In the genomic region with DNA sequence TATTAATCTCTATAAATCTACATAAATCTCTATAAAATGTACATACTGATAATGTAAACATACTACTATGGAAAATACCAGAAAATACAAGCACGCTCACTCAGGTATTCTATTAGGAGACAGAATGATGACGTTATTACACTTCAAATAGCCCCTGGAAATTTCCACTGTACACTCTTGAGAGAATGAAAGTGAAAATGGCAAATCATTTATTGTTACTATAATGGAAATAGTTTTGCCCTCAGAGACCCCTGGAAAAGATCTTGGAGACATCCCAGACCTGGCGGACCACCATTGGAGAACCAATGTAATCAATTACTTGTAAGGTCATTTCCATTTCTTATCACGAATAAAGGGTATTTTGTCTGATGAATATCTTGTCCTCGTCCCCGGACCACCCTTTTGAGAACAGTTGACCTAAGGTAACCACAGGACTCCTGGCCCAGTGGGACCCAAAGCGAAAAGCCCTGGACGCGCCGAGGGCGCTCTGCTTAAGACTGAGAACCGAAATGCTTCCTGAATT, we compare ENCODE assay signal across 8 cellular contexts. TPM values are rescaled to one million over a fixed set of nuclear protein-coding genes. Genes with fewer than 3 reads are reported as not detected.
DNase-seq lines count a peak whose midpoint lies in the region; ATAC-seq and FAIRE-seq lines count a peak whose summit lies in the region.

No MANE protein-coding gene starts in this region.

- in situ Hi-C loops in HAP-1 (cut with MboI; ENCODE audit: low sequenced_read_pairs) = no loop called here

- WGBS in ectodermal cell, 2 experiments = 14 to 28% methylated on average over 10 to 12 of the region's 12 CpGs

- H3K36me3 ChIP-seq in HAP-1 (replicated peaks) = no peaks in the 10 kb centered on the region
- no peaks in the 10 kb centered on the region for H3K36me3 ChIP-seq in ectodermal cell (ENCODE audit: control insufficient read depth, insufficient read depth, low read length)
- no peaks in the 10 kb centered on the region for H3K36me3 ChIP-seq in naive thymus-derived CD4-positive, alpha-beta T cell (ENCODE audit: control insufficient read depth in 2 of 3, insufficient read depth in 3 of 3, low read length in 3 of 3)

- H3K4me1 ChIP-seq in HAP-1 (peaks cover 8% of the 10 kb centered on the region; the same call in 1 of the 2 replicates), ectodermal cell (ENCODE audit: control insufficient read depth, insufficient read depth, low read length) (peaks cover 4% of the 10 kb centered on the region)
- H3K4me1 ChIP-seq in naive thymus-derived CD4-positive, alpha-beta T cell (ENCODE audit: control insufficient read depth in 2 of 2, insufficient read depth in 2 of 2, low read length in 2 of 2) = peaks cover 0 to 4% of the 10 kb centered on the region in 2 donors

- H3K4me3 Mint-ChIP-seq in naive thymus-derived CD4-positive, alpha-beta T cell = peak overlapping the region; percentile 76 to 90 (median 82)

- POLR2A ChIA-PET in naive thymus-derived CD4-positive, alpha-beta T cell (lab: Charles Lee) = no interaction called here

- DNase-seq in NOMO-1 treated with DMSO at 0.1 percent for 48 hours (lab: John Stamatoyannopoulos, UW; ENCODE audit: unreplicated experiment) = peak; percentile 39
- DNase-seq in NOMO-1 treated with dmso at 0.1 percent for 144 hours (lab: John Stamatoyannopoulos, UW; ENCODE audit: unreplicated experiment) = no peak
- DNase-seq in HAP-1 (ENCODE audit: low spot score in 2 of 2) = no peak
- DNase-seq in NCI-H69 (lab: John Stamatoyannopoulos, UW) = peak; percentile 30
- no peak for DNase-seq in naive thymus-derived CD4-positive, alpha-beta T cell
- DNase-seq in RCC 7860 (ENCODE audit: low spot score) = no peak
- no peak for DNase-seq in NCI-H345 treated with DMSO at 0.1 percent for 48 hours (lab: John Stamatoyannopoulos, UW; ENCODE audit: unreplicated experiment)

- H3K4me1 Mint-ChIP-seq in naive thymus-derived CD4-positive, alpha-beta T cell = peaks cover 0 to 23% (median 13%) of the 10 kb centered on the region in 7 donors

- intact Hi-C loops in naive thymus-derived CD4-positive, alpha-beta T cell (cut with micrococcal nuclease) = loop anchor here in 1 of 2 donors (2.0 kb wide), 1 partner anchor 64 kb away; a partner anchor contains a TSS

- ATAC-seq in naive thymus-derived CD4-positive, alpha-beta T cell = no peak

- H3K27ac ChIP-seq in ectodermal cell (ENCODE audit: insufficient read depth, low read depth, low read length, poor library complexity, severe bottlenecking) = no peak overlapping the region
- H3K27ac ChIP-seq in naive thymus-derived CD4-positive, alpha-beta T cell (ENCODE audit: low read depth, low read length) = no peak overlapping the region

- peaks cover 31 to 42% (median 39%) of the 10 kb centered on the region in 5 donors for H3K27me3 Mint-ChIP-seq in naive thymus-derived CD4-positive, alpha-beta T cell

- CTCF ChIA-PET in naive thymus-derived CD4-positive, alpha-beta T cell (lab: Charles Lee) = interaction anchor here (0.7 kb wide), 1 partner anchor 45 kb away, joined by 4 read pairs; no protein-coding TSS in a partner anchor

- FAIRE-seq in RCC 7860 (lab: Jason Lieb, UNC) = no peak

- peak overlapping the region; percentile 44 for H3K4me3 ChIP-seq in HAP-1
- H3K4me3 ChIP-seq in ectodermal cell (ENCODE audit: insufficient read depth, low read depth, low read length) = peak overlapping the region; percentile 52
- H3K4me3 ChIP-seq in naive thymus-derived CD4-positive, alpha-beta T cell (ENCODE audit: low read length) = peak overlapping the region; percentile 52

- no peaks in the 10 kb centered on the region for H3K36me3 Mint-ChIP-seq in naive thymus-derived CD4-positive, alpha-beta T cell

- H3K27ac Mint-ChIP-seq in naive thymus-derived CD4-positive, alpha-beta T cell = peak overlapping the region in 1 of 9 donors; percentile 80

- H3K27me3 ChIP-seq in HAP-1 (ENCODE audit: low read depth) = no peaks in the 10 kb centered on the region; the same call in 1 of the 2 replicates
- H3K27me3 ChIP-seq in ectodermal cell (ENCODE audit: control insufficient read depth, insufficient read depth, low read length, poor library complexity, severe bottlenecking) = peaks cover 44% of the 10 kb centered on the region
- no peaks in the 10 kb centered on the region for H3K27me3 ChIP-seq in naive thymus-derived CD4-positive, alpha-beta T cell (ENCODE audit: control insufficient read depth in 2 of 2, insufficient read depth in 2 of 2, low read length in 2 of 2)

- no peaks in the 10 kb centered on the region for H3K9me3 ChIP-seq in HAP-1
- H3K9me3 ChIP-seq in ectodermal cell (ENCODE audit: control insufficient read depth, low read length) = no peaks in the 10 kb centered on the region
- no peaks in the 10 kb centered on the region for H3K9me3 ChIP-seq in naive thymus-derived CD4-positive, alpha-beta T cell (ENCODE audit: control insufficient read depth in 2 of 3, low read length in 3 of 3)

- H3K9me3 Mint-ChIP-seq in naive thymus-derived CD4-positive, alpha-beta T cell = peaks cover 0 to 3% (median 0%) of the 10 kb centered on the region in 11 donors

RNA-seq across cellular contexts. Expression of a gene that starts 0.5 kb away (rescaled TPM):
- 0.28 TPM for polyA plus RNA-seq in ectodermal cell (2013, experiment 1 of 4)
- 0.07 TPM for polyA plus RNA-seq in ectodermal cell (2013, experiment 2 of 4)
- 0.16 TPM for polyA plus RNA-seq in ectodermal cell (2013, experiment 3 of 4)
- 0.16 TPM for polyA plus RNA-seq in ectodermal cell (2013, experiment 4 of 4)
- 1 to 10 TPM in 1 of 5 experiments, under 1 TPM in 2, not detected in 2; 0.11 to 2.3 (median 0.48) TPM for total RNA-seq in naive thymus-derived CD4-positive, alpha-beta T cell
- polyA plus RNA-seq in naive thymus-derived CD4-positive, alpha-beta T cell = not detected

RNA-seq across cellular contexts. Expression of a gene that starts 34.8 kb away (rescaled TPM):
- not detected for polyA plus RNA-seq in ectodermal cell (2013, experiment 1 of 4)
- polyA plus RNA-seq in ectodermal cell (2013, experiment 2 of 4) = not detected
- polyA plus RNA-seq in ectodermal cell (2013, experiment 3 of 4) = not detected
- polyA plus RNA-seq in ectodermal cell (2013, experiment 4 of 4) = not detected
- total RNA-seq in naive thymus-derived CD4-positive, alpha-beta T cell = not detected
- not detected for polyA plus RNA-seq in naive thymus-derived CD4-positive, alpha-beta T cell

Comparison
In these comparisons a context has a peak if more than half of its experiments do, and no peak if none do; other contexts are left out.
1. DNase-seq: peak in NOMO-1 treated with DMSO at 0.1 percent for 48 hours (single experiment) and NCI-H69 (single experiment); none in NOMO-1 treated with dmso at 0.1 percent for 144 hours (single experiment), HAP-1 (0 of 2), naive thymus-derived CD4-positive, alpha-beta T cell (0 of 9), RCC 7860 (single experiment) and NCI-H345 treated with DMSO at 0.1 percent for 48 hours (single experiment).
2. Peak in every context shown above with its lines, with median percentiles within 50 percentile points of each other: H3K4me3 ChIP-seq.